ENCODE assay signal across 26 cellular contexts in the genomic region with DNA sequence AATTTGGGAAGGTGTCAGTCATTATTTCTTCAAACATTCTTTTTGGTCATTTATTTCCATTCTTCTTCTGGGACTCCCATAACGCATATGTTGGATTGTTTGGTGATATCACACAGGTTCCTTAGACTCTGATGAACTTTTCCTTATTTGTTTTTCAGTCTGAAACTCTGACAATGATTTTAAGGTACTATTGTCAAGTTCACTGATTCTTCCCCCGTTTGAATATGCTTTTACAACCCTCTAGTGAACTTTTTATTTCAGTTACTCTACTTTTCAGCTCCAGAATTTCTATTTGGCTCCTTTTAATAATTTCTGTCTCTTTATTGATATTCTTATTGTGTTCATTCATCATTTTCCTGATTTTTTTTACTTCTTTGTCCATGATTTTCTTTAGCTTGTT.
"Had no signal": no experiment of that assay in that cellular context is flagged by ENCODE, and none has a peak within 500 bp of the region (broad histone marks: within the 10 kb centered on the region; RNA-seq: fewer than 3 reads in every experiment).

No MANE protein-coding gene starts in this region.

- H3K4me1 ChIP-seq: left lung, lower lobe of right lung, pancreas, prostate gland, sigmoid colon, spleen, suprapubic skin, tibial artery, uterus had no signal

- ATAC-seq: left colon; left lung; lower lobe of right lung; naive thymus-derived CD8-positive, alpha-beta T cell; pancreas; right cardiac atrium; stimulated activated effector memory CD8-positive, alpha-beta T cell treated with anti-CD3 and anti-CD28 coated beads, Interleukin-12 subunit alpha, Interleukin-12 subunit beta, amount 100 ng/mL, for 72 hours had no signal

- H3K36me3 ChIP-seq: left lung, lower lobe of right lung, pancreas, prostate gland, sigmoid colon, spleen, suprapubic skin, thoracic aorta, tibial artery, uterus had no signal

- H3K4me3 ChIP-seq: left lung, lower lobe of right lung, pancreas, prostate gland, sigmoid colon, spleen, suprapubic skin, thoracic aorta, tibial artery, uterus had no signal

- FAIRE-seq: islet of Langerhans, kidney, pancreas, small intestine had no signal

- DNase-seq: hypothalamus; immature natural killer cell; kidney; left colon; left lung; lower lobe of right lung; mammary epithelial cell; mesenchymal stem cell; naive thymus-derived CD8-positive, alpha-beta T cell; nucleus accumbens; pancreas; posterior cingulate gyrus; retina; right cardiac atrium; sigmoid colon; small intestine; spleen; stimulated activated CD4-positive, alpha-beta T cell treated with anti-CD3 and anti-CD28 coated beads, Interleukin-4, amount 100 ng/mL, for 24 hours; stimulated activated naive CD4-positive, alpha-beta T cell; tibial artery; uterus had no signal

- H3K27ac ChIP-seq: left lung, lower lobe of right lung, pancreas, prostate gland, sigmoid colon, spleen, suprapubic skin, thoracic aorta, tibial artery, uterus had no signal

- H3K9me3 ChIP-seq: pancreas, prostate gland, thoracic aorta had no signal

- H3K27me3 ChIP-seq: left lung, pancreas, sigmoid colon, spleen, suprapubic skin, tibial artery, uterus had no signal
